8 cellular contexts compared by ENCODE assay signal in genomic region chr2:8514748-8515389, GRCh38.
DNase-seq lines count a peak whose midpoint lies in the region; ATAC-seq, FAIRE-seq and TF ChIP-seq lines count a peak whose summit lies in the region.

No MANE protein-coding gene starts in this region.

- no peak for TF ChIP-seq POLR2A in GM12892 (IDR thresholded peaks at IDR 0.05; ENCODE audit: low read depth, low read length)
- no peak for TF ChIP-seq POLR2A in GM12878 (IDR thresholded peaks at IDR 0.05; ENCODE audit: low read depth, low read length)

- ATAC-seq in GM21381 (IDR thresholded peaks at IDR 0.05; ENCODE audit: unreplicated experiment) (peak; percentile 55), HG03575 (IDR thresholded peaks at IDR 0.05; ENCODE audit: extremely low read depth, insufficient number of reproducible peaks, low FRiP score, unreplicated experiment) (peak; percentile 42), GM12878 (peak; percentile 76)

- no peak overlapping the region for H2AFZ ChIP-seq in GM12878 (ENCODE audit: control insufficient read depth, low read depth, low read length)

- H3K4me2 ChIP-seq in GM12878 (ENCODE audit: control insufficient read depth, insufficient read depth) = peak overlapping the region; percentile 80

- H3K36me3 ChIP-seq in GM12878 (ENCODE audit: control insufficient read depth in 2 of 2, insufficient read depth in 2 of 2, low read length in 1 of 2) = no peaks in the 10 kb centered on the region

- TF ChIP-seq RAD21 in GM12878 (IDR thresholded peaks at IDR 0.05; ENCODE audit: insufficient read depth, low read depth, low read length) = no peak; the same call in 1 of the 2 replicates

- peak; percentile 76 to 95; a peak in 3 of 4 replicates for TF ChIP-seq EP300 in GM12878 (IDR thresholded peaks at IDR 0.05; ENCODE audit: borderline replicate concordance in 1 of 2, control insufficient read depth in 1 of 2, low read depth in 2 of 2, low read length in 2 of 2)

- SMC1A ChIA-PET in GM12878 (lab: Charles Lee; ENCODE audit: uncharacterized antibody, unreplicated experiment) = interaction anchor here (0.5 to 17.9 kb wide), 24 partner anchors 10 to 788 kb away, joined by 3 to 284 read pairs (median 4); no protein-coding TSS in a partner anchor

- in situ Hi-C loops in GM12878 (cut with MboI) = no loop called here

- RAD21 ChIA-PET in GM12878 (lab: Charles Lee; ENCODE audit: unreplicated experiment) = interaction anchor here (0.6 to 17.7 kb wide), 24 partner anchors 9 to 790 kb away, joined by 3 to 322 read pairs (median 5); partner anchors contain the start of gene ID2

- H3K4me1 ChIP-seq in GM12878 (ENCODE audit: control insufficient read depth, insufficient read depth, low read length) = peaks cover 46% of the 10 kb centered on the region

- H3K4me3 ChIP-seq in GM12878 = peak overlapping the region; percentile 51; the same call in 1 of the 2 replicates
- no peak overlapping the region for H3K4me3 ChIP-seq in coronary artery

- DNase-seq in GM12892 (ENCODE audit: insufficient read length) (peak; percentile 54), GM12878 (ENCODE audit: low read depth, low spot score) (peak; percentile 99), islet precursor cell (no peak), GOT3 (lab: John Stamatoyannopoulos, UW) (no peak), AG20443 (ENCODE audit: low spot score) (no peak), coronary artery (ENCODE audit: low spot score) (no peak)

- no peaks in the 10 kb centered on the region for H3K27me3 ChIP-seq in GM12878 (replicated peaks in 1 of 2; ENCODE audit: control insufficient read depth in 2 of 2, insufficient read depth in 2 of 2, low read length in 1 of 2)

- TF ChIP-seq CTCF in GM12878 (IDR thresholded peaks at IDR 0.05 in 2 of 3, conservative IDR thresholded peaks at IDR 0.05 in 1 of 3; ENCODE audit: control insufficient read depth in 2 of 3, extremely low read depth in 1 of 3, insufficient read depth in 1 of 3, low read depth in 3 of 3, low read length in 3 of 3) (no peak), coronary artery (IDR thresholded peaks at IDR 0.05) (no peak)

- TSS peak; percentile 63 for BruUV-seq in GM12878 (replicated peaks; lab: Mats Ljungman, UMichigan)

- peak overlapping the region; percentile 93 for H3K27ac ChIP-seq in GM12878 (ENCODE audit: control insufficient read depth, insufficient read depth)
- H3K27ac ChIP-seq in coronary artery = no peak overlapping the region

- no peaks in the 10 kb centered on the region for H4K20me1 ChIP-seq in GM12878 (ENCODE audit: control insufficient read depth, insufficient read depth)

- POLR2A ChIA-PET in GM12878 (lab: Charles Lee) = interaction anchor here (0.7 to 11.0 kb wide), 17 partner anchors 11 to 789 kb away, joined by 3 to 98 read pairs (median 5); partner anchors contain the start of gene ID2

- H3K9ac ChIP-seq in GM12878 (ENCODE audit: control insufficient read depth, insufficient read depth, low read length) = peak overlapping the region; percentile 62

- intact Hi-C loops in GM12878 (cut with micrococcal nuclease; ENCODE audit: unreplicated experiment) = loop anchor here (1.0 to 10.0 kb wide), 7 partner anchors 27 to 1080 kb away; no protein-coding TSS in a partner anchor

- no peaks in the 10 kb centered on the region for H3K79me2 ChIP-seq in GM12878 (ENCODE audit: control insufficient read depth, insufficient read depth, low read length)

- peaks cover 20% of the 10 kb centered on the region for H3K9me3 ChIP-seq in GM12878 (replicated peaks; ENCODE audit: control insufficient read depth, insufficient read depth, low read length)

- CTCF ChIA-PET in GM12878 (lab: Yijun Ruan, JAX) = interaction anchor here (1.0 to 4.2 kb wide), 9 partner anchors 11 to 167 kb away, joined by 3 to 24 read pairs (median 5); partner anchors contain the start of gene ID2

- peak; percentile 97 for FAIRE-seq in GM12892 (lab: Jason Lieb, UNC)
- FAIRE-seq in GM12878 (lab: Jason Lieb, UNC) = peak; percentile 91

- 0% methylated on average over 7 of the region's 7 CpGs for WGBS in GM12878 (ENCODE audit: insufficient coverage, insufficient replicate concordance, low lambda C conversion rate, missing lambda C conversion rate)

TF ChIP-seq in GM12878, 131 proteins besides CTCF, POLR2A, EP300 and RAD21 (continues in another document):
- TF ChIP-seq ZNF622 (IDR thresholded peaks at IDR 0.05) (no peak), SRF (IDR thresholded peaks at IDR 0.05; ENCODE audit: low read depth in 2 of 2, low read length in 2 of 2) (peak in 1 of 2 experiments; percentile 43; a peak in 1 of 4 replicates), PAX8 (IDR thresholded peaks at IDR 0.05) (no peak), GATAD2B (conservative IDR thresholded peaks at IDR 0.05; ENCODE audit: low read depth) (peak; percentile 91), JUND (IDR thresholded peaks at IDR 0.05; ENCODE audit: low read depth, low read length) (peak; percentile 88; the same call in 1 of the 2 replicates), PML (IDR thresholded peaks at IDR 0.05; ENCODE audit: low read length) (peak; percentile 85; the same call in 1 of the 2 replicates), ZSCAN29 (IDR thresholded peaks at IDR 0.05) (peak; percentile 40; the same call in 1 of the 2 replicates), POLR2AphosphoS5 (IDR thresholded peaks at IDR 0.05; ENCODE audit: low read length) (0 out of 2 replicates have a peak, but pooled peaks have one; percentile 25), SPI1 (IDR thresholded peaks at IDR 0.05; ENCODE audit: borderline replicate concordance, insufficient read depth, low read depth, low read length) (no peak), EZH2 (IDR thresholded peaks at IDR 0.05; ENCODE audit: borderline replicate concordance, control insufficient read depth, low read depth, low read length) (no peak), RCOR1 (conservative IDR thresholded peaks at IDR 0.05; ENCODE audit: low read depth, low read length) (peak; percentile 90; the same call in 1 of the 2 replicates), BCLAF1 (IDR thresholded peaks at IDR 0.05) (no peak), NFYA (IDR thresholded peaks at IDR 0.05; ENCODE audit: borderline replicate concordance, low read depth, low read length) (no peak), NBN (IDR thresholded peaks at IDR 0.05) (peak; percentile 76; the same call in 1 of the 2 replicates), ZNF217 (IDR thresholded peaks at IDR 0.05) (peak; percentile 90), TBL1XR1 (IDR thresholded peaks at IDR 0.05; ENCODE audit: low read depth, low read length) (peak; percentile 96), CREM (IDR thresholded peaks at IDR 0.05; ENCODE audit: low read depth) (peak; percentile 86), YBX1 (IDR thresholded peaks at IDR 0.05) (peak; percentile 91), NR2F1 (conservative IDR thresholded peaks at IDR 0.05) (peak; percentile 77), HDAC6 (IDR thresholded peaks at IDR 0.05; ENCODE audit: unreplicated experiment) (no peak), NFIC (IDR thresholded peaks at IDR 0.05; ENCODE audit: low read depth, low read length) (peak; percentile 99)
- TF ChIP-seq, protein P1, sequence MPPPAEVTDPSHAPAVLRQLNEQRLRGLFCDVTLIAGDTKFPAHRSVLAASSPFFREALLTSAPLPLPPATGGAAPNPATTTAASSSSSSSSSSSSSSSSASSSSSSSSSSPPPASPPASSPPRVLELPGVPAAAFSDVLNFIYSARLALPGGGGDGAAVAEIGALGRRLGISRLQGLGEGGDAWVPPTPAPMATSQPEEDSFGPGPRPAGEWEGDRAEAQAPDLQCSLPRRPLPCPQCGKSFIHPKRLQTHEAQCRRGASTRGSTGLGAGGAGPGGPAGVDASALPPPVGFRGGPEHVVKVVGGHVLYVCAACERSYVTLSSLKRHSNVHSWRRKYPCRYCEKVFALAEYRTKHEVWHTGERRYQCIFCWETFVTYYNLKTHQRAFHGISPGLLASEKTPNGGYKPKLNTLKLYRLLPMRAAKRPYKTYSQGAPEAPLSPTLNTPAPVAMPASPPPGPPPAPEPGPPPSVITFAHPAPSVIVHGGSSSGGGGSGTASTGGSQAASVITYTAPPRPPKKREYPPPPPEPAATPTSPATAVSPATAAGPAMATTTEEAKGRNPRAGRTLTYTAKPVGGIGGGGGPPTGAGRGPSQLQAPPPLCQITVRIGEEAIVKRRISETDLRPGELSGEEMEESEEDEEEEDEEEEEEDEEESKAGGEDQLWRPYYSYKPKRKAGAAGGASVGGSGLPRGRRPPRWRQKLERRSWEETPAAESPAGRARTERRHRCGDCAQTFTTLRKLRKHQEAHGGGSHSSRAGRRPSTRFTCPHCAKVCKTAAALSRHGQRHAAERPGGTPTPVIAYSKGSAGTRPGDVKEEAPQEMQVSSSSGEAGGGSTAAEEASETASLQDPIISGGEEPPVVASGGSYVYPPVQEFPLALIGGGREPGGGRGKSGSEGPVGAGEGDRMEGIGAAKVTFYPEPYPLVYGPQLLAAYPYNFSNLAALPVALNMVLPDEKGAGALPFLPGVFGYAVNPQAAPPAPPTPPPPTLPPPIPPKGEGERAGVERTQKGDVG (CRISPR knock-in tag; IDR thresholded peaks at IDR 0.05) = no peak
- TF ChIP-seq, protein P2, sequence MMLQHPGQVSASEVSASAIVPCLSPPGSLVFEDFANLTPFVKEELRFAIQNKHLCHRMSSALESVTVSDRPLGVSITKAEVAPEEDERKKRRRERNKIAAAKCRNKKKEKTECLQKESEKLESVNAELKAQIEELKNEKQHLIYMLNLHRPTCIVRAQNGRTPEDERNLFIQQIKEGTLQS (IDR thresholded peaks at IDR 0.05; ENCODE audit: borderline replicate concordance, extremely low read depth, low read depth, low read length) = no peak

Comparison
In these comparisons a context has a peak if more than half of its experiments do, and no peak if none do; other contexts are left out.
1. DNase-seq: peak in GM12892 (single experiment) and GM12878 (single experiment); none in islet precursor cell (single experiment), GOT3 (single experiment), AG20443 (single experiment) and coronary artery (single experiment).
2. Peak in every context shown above with its lines, with median percentiles within 50 percentile points of each other: ATAC-seq.